ENCODE assay signal across 22 cellular contexts in the genomic region with DNA sequence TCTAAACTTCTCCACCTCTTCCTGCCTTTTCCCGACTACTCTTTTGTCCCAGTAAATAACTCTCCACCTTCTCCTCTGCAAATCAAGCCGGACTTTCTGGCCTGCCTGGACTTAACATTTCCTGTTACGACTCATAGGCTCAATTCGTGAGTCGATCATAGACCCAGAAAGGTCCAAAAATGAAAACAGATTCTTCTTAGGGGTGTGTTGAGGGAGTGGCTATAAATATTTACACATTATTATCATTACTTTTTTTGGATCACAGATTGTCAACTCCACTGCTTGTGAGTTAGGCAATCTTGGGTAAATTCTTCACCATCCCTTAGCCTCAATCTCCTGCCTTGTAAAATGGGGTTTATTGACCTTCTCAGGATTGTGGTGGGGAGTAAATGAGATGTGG. TPM values are rescaled to one million over a fixed set of nuclear protein-coding genes. Genes with fewer than 3 reads are reported as not detected.
DNase-seq lines count a peak whose midpoint lies in the region; ATAC-seq and TF ChIP-seq lines count a peak whose summit lies in the region.
"Had no signal": no experiment of that assay in that cellular context is flagged by ENCODE, and none has a peak within 500 bp of the region (broad histone marks: within the 10 kb centered on the region; RNA-seq: fewer than 3 reads in every experiment).

No MANE protein-coding gene starts in this region.

- H3K4me1 ChIP-seq in mammary epithelial cell (ENCODE audit: insufficient read depth, low read length), result peaks cover 26% of the 10 kb centered on the region
- peaks cover 13 to 30% of the 10 kb centered on the region in 2 donors for H3K4me1 ChIP-seq in left lung
- H3K4me1 ChIP-seq in suprapubic skin, result peaks cover 43% of the 10 kb centered on the region

- dilution Hi-C loops in mammary epithelial cell (cut with HindIII; ENCODE audit: low sequenced_read_pairs), result no loop called here

- no peak for TF ChIP-seq POLR2A in suprapubic skin (IDR thresholded peaks at IDR 0.05)

- no peak overlapping the region for H3K9ac ChIP-seq in mammary epithelial cell (ENCODE audit: insufficient read depth, low read length)
- H3K9ac ChIP-seq: KMS-11 had no signal

- TF ChIP-seq EP300 in suprapubic skin (IDR thresholded peaks at IDR 0.05), result no peak

- no peaks in the 10 kb centered on the region for H3K36me3 ChIP-seq in mammary epithelial cell (ENCODE audit: insufficient read depth, low read length)
- H3K36me3 ChIP-seq in left lung, result no peaks in the 10 kb centered on the region
- H3K36me3 ChIP-seq in suprapubic skin, result no peaks in the 10 kb centered on the region
- H3K36me3 ChIP-seq: vagina had no signal

- intact Hi-C loops in mammary epithelial cell (cut with micrococcal nuclease), result no loop called here
- intact Hi-C loops in left lung (cut with DNase I), result no loop called here

- no peaks in the 10 kb centered on the region for H3K79me2 ChIP-seq in mammary epithelial cell (ENCODE audit: insufficient read depth, low read length)

- H3K27me3 ChIP-seq in mammary epithelial cell (ENCODE audit: insufficient read depth, low read length), result no peaks in the 10 kb centered on the region
- no peaks in the 10 kb centered on the region for H3K27me3 ChIP-seq in left lung
- H3K27me3 ChIP-seq in suprapubic skin, result no peaks in the 10 kb centered on the region
- H3K27me3 ChIP-seq: vagina had no signal

- no peak overlapping the region for H2AFZ ChIP-seq in mammary epithelial cell (ENCODE audit: low read depth, low read length)

- no peak overlapping the region for H3K27ac ChIP-seq in mammary epithelial cell (ENCODE audit: insufficient read depth, low read depth, low read length)
- H3K27ac ChIP-seq in left lung, result peak overlapping the region in 1 of 2 donors; percentile 63
- H3K27ac ChIP-seq in suprapubic skin, result peak overlapping the region; percentile 75
- H3K27ac ChIP-seq: KMS-11, vagina had no signal

- ATAC-seq in left lung (peak; percentile 13), HG03280 (IDR thresholded peaks at IDR 0.05; ENCODE audit: unreplicated experiment) (no peak), GM18907 (IDR thresholded peaks at IDR 0.05; ENCODE audit: unreplicated experiment) (no peak)
- ATAC-seq: activated CD8-positive, alpha-beta T cell treated with anti-CD3 and anti-CD28 coated beads, Interleukin-2, amount 10 ng/mL, durations not matched to agents 7 days and 5 days; activated T-cell treated with anti-CD3 and anti-CD28 coated beads, Interleukin-2, amount 50 U/mL, for 72 hours; T-helper 17 cell had no signal

- WGBS in mammary epithelial cell (ENCODE audit: low coverage, missing lambda C conversion rate), result 23% methylated on average over 5 of the region's 5 CpGs
- 15% methylated on average over 5 of the region's 5 CpGs for WGBS in suprapubic skin

- H3K4me3 ChIP-seq in mammary epithelial cell (replicated peaks in 1 of 3; ENCODE audit: insufficient read depth in 1 of 3, low read depth in 2 of 3, low read length in 3 of 3) (no peak overlapping the region), left lung (no peak overlapping the region), suprapubic skin (no peak overlapping the region)
- H3K4me3 ChIP-seq: vagina had no signal

- in situ Hi-C loops in mammary epithelial cell (cut with MboI; ENCODE audit: low sequenced_read_pairs in 2 of 2), result no loop called here

- CTCF ChIA-PET in mammary epithelial cell (lab: Charles Lee; ENCODE audit: low non-redundant PET) (interaction anchor here (0.6 to 1.0 kb wide), 3 partner anchors 12 to 1022 kb away, joined by 3 to 4 read pairs (median 3); no protein-coding TSS in a partner anchor), HEK293T (lab: Yijun Ruan, JAX) (no interaction called here)

- POLR2A ChIA-PET in HEK293T (lab: Yijun Ruan, JAX), result no interaction called here

- BruUV-seq in mammary epithelial cell (replicated peaks; lab: Mats Ljungman, UMichigan), result no TSS peak

- H4K20me1 ChIP-seq in mammary epithelial cell (ENCODE audit: insufficient read depth, low read length), result no peaks in the 10 kb centered on the region

- no peaks in the 10 kb centered on the region for H3K9me3 ChIP-seq in mammary epithelial cell (replicated peaks; ENCODE audit: insufficient read depth, low read length)
- no peaks in the 10 kb centered on the region for H3K9me3 ChIP-seq in left lung
- H3K9me3 ChIP-seq in suprapubic skin, result no peaks in the 10 kb centered on the region
- H3K9me3 ChIP-seq: vagina had no signal

- no peak for TF ChIP-seq CTCF in mammary epithelial cell (conservative IDR thresholded peaks at IDR 0.05 in 1 of 2, IDR thresholded peaks at IDR 0.05 in 1 of 2; ENCODE audit: extremely low read depth in 1 of 2, insufficient read depth in 1 of 2, low read depth in 1 of 2, low read length in 2 of 2)
- no peak for TF ChIP-seq CTCF in left lung (IDR thresholded peaks at IDR 0.05)
- TF ChIP-seq CTCF in suprapubic skin (IDR thresholded peaks at IDR 0.05), result no peak

- DNase-seq in ELR (ENCODE audit: low read depth) (peak; percentile 2), mammary epithelial cell (peak; percentile 51), left lung (no peak), suprapubic skin (ENCODE audit: low spot score in 2 of 2) (no peak), HEK293T (ENCODE audit: extremely low spot score) (no peak), GDM1 (lab: John Stamatoyannopoulos, UW) (no peak)
- DNase-seq: activated B cell treated with CpG ODN at 0.5 μM for 24 hours; activated CD8-positive, alpha-beta T cell treated with anti-CD3 and anti-CD28 coated beads, Interleukin-2, amount 10 ng/mL, durations not matched to agents 7 days and 5 days; activated T-cell treated with anti-CD3 and anti-CD28 coated beads, Interleukin-2, amount 50 U/mL, for 72 hours; AML-193; NCI-H1105; NCI-H526; nephron progenitor cell; retina; SIG-M5; stimulated activated naive CD4-positive, alpha-beta T cell; T-helper 17 cell had no signal

- no peak overlapping the region for H3K4me2 ChIP-seq in mammary epithelial cell (ENCODE audit: insufficient read depth, low read depth, low read length)
- H3K4me2 ChIP-seq: KMS-11 had no signal

TF ChIP-seq in HEK293T, 16 proteins besides CTCF, POLR2A, EP300 and RAD21:
- TF ChIP-seq SUZ12 (IDR thresholded peaks at IDR 0.05), result no peak
- no peak for TF ChIP-seq ELF4 (IDR thresholded peaks at IDR 0.05)
- TF ChIP-seq LEF1 (IDR thresholded peaks at IDR 0.05; ENCODE audit: borderline replicate concordance), result no peak
- TF ChIP-seq SP1 (IDR thresholded peaks at IDR 0.05), result no peak
- TF ChIP-seq FOXK2 (IDR thresholded peaks at IDR 0.05), result no peak
- TF ChIP-seq ZNF384 (IDR thresholded peaks at IDR 0.05), result no peak
- TF ChIP-seq ARNT (IDR thresholded peaks at IDR 0.05), result no peak
TF ChIP-seq in HEK293T: peak in this region for 0.

RNA-seq across cellular contexts. Expression of a gene that starts 58.9 kb away (rescaled TPM):
- total RNA-seq in mammary epithelial cell (not detected), left lung (1 to 10 TPM in 1 of 2 donors, under 1 TPM in 1; 0.24 to 1.3 TPM), suprapubic skin (under 1 TPM in 1 of 4 donors, not detected in 3; 0.72 TPM)
- polyA plus RNA-seq in mammary epithelial cell, result not detected
- not detected for polyA minus RNA-seq in mammary epithelial cell
- total RNA-seq: activated B cell treated with CpG ODN at 0.5 μM for 24 hours; activated CD8-positive, alpha-beta T cell treated with anti-CD3 and anti-CD28 coated beads, Interleukin-2, amount 10 ng/mL, durations not matched to agents 7 days and 5 days; activated T-cell treated with anti-CD3 and anti-CD28 coated beads, Interleukin-2, amount 50 U/mL, for 72 hours; HT-29; T-helper 17 cell; vagina had no signal

Comparison
In these comparisons a context has a peak if more than half of its experiments do, and no peak if none do; other contexts are left out.
1. DNase-seq: peak in ELR (single experiment) and mammary epithelial cell (single experiment); none in left lung (0 of 2), suprapubic skin (0 of 2), HEK293T (single experiment) and GDM1 (single experiment).